In genomic region chr1:12477301-12477700, GRCh38 we compare ENCODE assay signal across 9 cellular contexts.
DNase-seq lines count a peak whose midpoint lies in the region; ATAC-seq and TF ChIP-seq lines count a peak whose summit lies in the region.
"Had no signal": no experiment of that assay in that cellular context is flagged by ENCODE, and none has a peak within 500 bp of the region (broad histone marks: within the 10 kb centered on the region; RNA-seq: fewer than 3 reads in every experiment).

No MANE protein-coding gene starts in this region.

- H3K27ac ChIP-seq in muscle layer of duodenum (ENCODE audit: low read length) (peak overlapping the region; percentile 87), tibial nerve (peak overlapping the region in 3 of 4 donors; percentile 77 to 88 (median 81))

- WGBS in tibial nerve, 2 donors = 78 to 84% methylated on average over 6 of the region's 6 CpGs

- TF ChIP-seq POLR2A in tibial nerve (IDR thresholded peaks at IDR 0.05) = no peak

- TF ChIP-seq CTCF in tibial nerve (IDR thresholded peaks at IDR 0.05) = no peak
- TF ChIP-seq CTCF in osteocyte (IDR thresholded peaks at IDR 0.05) = no peak

- H3K36me3 Mint-ChIP-seq in activated naive CD4-positive, alpha-beta T cell treated with anti-CD3 and anti-CD28 coated beads, Interleukin-2, amount 50 U/mL, for 24 hours = peaks cover 4% of the 10 kb centered on the region
- peaks cover 49% of the 10 kb centered on the region for H3K36me3 Mint-ChIP-seq in activated naive CD8-positive, alpha-beta T cell treated with anti-CD3 and anti-CD28 coated beads, Interleukin-2, amount 50 U/mL, for 24 hours (ENCODE audit: low read depth)
- peaks cover 23% of the 10 kb centered on the region for H3K36me3 Mint-ChIP-seq in osteocyte (ENCODE audit: unreplicated experiment)

- peak overlapping the region; percentile 73 for H3K27ac Mint-ChIP-seq in activated naive CD4-positive, alpha-beta T cell treated with anti-CD3 and anti-CD28 coated beads, Interleukin-2, amount 50 U/mL, for 24 hours
- H3K27ac Mint-ChIP-seq in activated naive CD8-positive, alpha-beta T cell treated with anti-CD3 and anti-CD28 coated beads, Interleukin-2, amount 50 U/mL, for 24 hours = peak overlapping the region; percentile 83
- no peak overlapping the region for H3K27ac Mint-ChIP-seq in osteocyte (ENCODE audit: unreplicated experiment)

- no peak for DNase-seq in activated naive CD4-positive, alpha-beta T cell treated with Interleukin-2 at 50 U/mL for 16 hours
- DNase-seq in activated naive CD8-positive, alpha-beta T cell treated with anti-CD3 and anti-CD28 coated beads, Interleukin-2, amount 50 U/mL, for 24 hours = no peak
- DNase-seq in tibial nerve (ENCODE audit: low spot score in 2 of 2) (no peak), SHP77 (lab: John Stamatoyannopoulos, UW) (no peak), DMS153 treated with DMSO at 0.1 percent for 48 hours (lab: John Stamatoyannopoulos, UW; ENCODE audit: unreplicated experiment) (no peak), osteocyte (ENCODE audit: extremely low spot score, unreplicated experiment) (no peak)
- DNase-seq: BE2C had no signal

- H3K9me3 ChIP-seq in muscle layer of duodenum (ENCODE audit: control insufficient read depth in 1 of 2, low read length in 2 of 2) = no peaks in the 10 kb centered on the region
- H3K9me3 ChIP-seq in tibial nerve = no peaks in the 10 kb centered on the region
- H3K9me3 ChIP-seq: BE2C had no signal

- H3K4me3 Mint-ChIP-seq in activated naive CD4-positive, alpha-beta T cell treated with anti-CD3 and anti-CD28 coated beads, Interleukin-2, amount 50 U/mL, for 24 hours = no peak overlapping the region
- H3K4me3 Mint-ChIP-seq in activated naive CD8-positive, alpha-beta T cell treated with anti-CD3 and anti-CD28 coated beads, Interleukin-2, amount 50 U/mL, for 24 hours = no peak overlapping the region
- no peak overlapping the region for H3K4me3 Mint-ChIP-seq in osteocyte (ENCODE audit: unreplicated experiment)

- H3K27me3 ChIP-seq in muscle layer of duodenum (ENCODE audit: low read depth, low read length) = no peaks in the 10 kb centered on the region
- no peaks in the 10 kb centered on the region for H3K27me3 ChIP-seq in tibial nerve
- H3K27me3 ChIP-seq: BE2C had no signal

- no peaks in the 10 kb centered on the region for H3K9me3 Mint-ChIP-seq in activated naive CD4-positive, alpha-beta T cell treated with anti-CD3 and anti-CD28 coated beads, Interleukin-2, amount 50 U/mL, for 24 hours
- no peaks in the 10 kb centered on the region for H3K9me3 Mint-ChIP-seq in activated naive CD8-positive, alpha-beta T cell treated with anti-CD3 and anti-CD28 coated beads, Interleukin-2, amount 50 U/mL, for 24 hours
- H3K9me3 Mint-ChIP-seq in osteocyte (ENCODE audit: unreplicated experiment) = no peaks in the 10 kb centered on the region

- H3K4me1 ChIP-seq in muscle layer of duodenum (ENCODE audit: control insufficient read depth in 1 of 2, insufficient read depth in 2 of 2, low read length in 2 of 2) = peaks cover 56 to 66% of the 10 kb centered on the region in 2 donors
- peaks cover 5 to 98% (median 88%) of the 10 kb centered on the region in 4 donors for H3K4me1 ChIP-seq in tibial nerve
- H3K4me1 ChIP-seq: BE2C had no signal

- peaks cover 98% of the 10 kb centered on the region for H3K4me1 Mint-ChIP-seq in activated naive CD4-positive, alpha-beta T cell treated with anti-CD3 and anti-CD28 coated beads, Interleukin-2, amount 50 U/mL, for 24 hours
- peaks cover 97% of the 10 kb centered on the region for H3K4me1 Mint-ChIP-seq in activated naive CD8-positive, alpha-beta T cell treated with anti-CD3 and anti-CD28 coated beads, Interleukin-2, amount 50 U/mL, for 24 hours
- H3K4me1 Mint-ChIP-seq in osteocyte (ENCODE audit: unreplicated experiment) = peaks cover 44% of the 10 kb centered on the region

- no peak for TF ChIP-seq EP300 in tibial nerve (IDR thresholded peaks at IDR 0.05)

- no peak for ATAC-seq in activated naive CD8-positive, alpha-beta T cell treated with anti-CD3 and anti-CD28 coated beads, Interleukin-2, amount 50 U/mL, for 24 hours

- H3K36me3 ChIP-seq in muscle layer of duodenum (ENCODE audit: control insufficient read depth in 1 of 2, insufficient read depth in 2 of 2, low read length in 2 of 2) (no peaks in the 10 kb centered on the region), tibial nerve (no peaks in the 10 kb centered on the region)
- H3K36me3 ChIP-seq: BE2C had no signal

- no peak overlapping the region for H3K4me3 ChIP-seq in muscle layer of duodenum (ENCODE audit: low read depth in 1 of 2, low read length in 2 of 2)
- no peak overlapping the region for H3K4me3 ChIP-seq in tibial nerve

- no peaks in the 10 kb centered on the region for H3K27me3 Mint-ChIP-seq in activated naive CD4-positive, alpha-beta T cell treated with anti-CD3 and anti-CD28 coated beads, Interleukin-2, amount 50 U/mL, for 24 hours
- H3K27me3 Mint-ChIP-seq in activated naive CD8-positive, alpha-beta T cell treated with anti-CD3 and anti-CD28 coated beads, Interleukin-2, amount 50 U/mL, for 24 hours = no peaks in the 10 kb centered on the region
- no peaks in the 10 kb centered on the region for H3K27me3 Mint-ChIP-seq in osteocyte (ENCODE audit: unreplicated experiment)
